25 cellular contexts compared by ENCODE assay signal in the genomic region with DNA sequence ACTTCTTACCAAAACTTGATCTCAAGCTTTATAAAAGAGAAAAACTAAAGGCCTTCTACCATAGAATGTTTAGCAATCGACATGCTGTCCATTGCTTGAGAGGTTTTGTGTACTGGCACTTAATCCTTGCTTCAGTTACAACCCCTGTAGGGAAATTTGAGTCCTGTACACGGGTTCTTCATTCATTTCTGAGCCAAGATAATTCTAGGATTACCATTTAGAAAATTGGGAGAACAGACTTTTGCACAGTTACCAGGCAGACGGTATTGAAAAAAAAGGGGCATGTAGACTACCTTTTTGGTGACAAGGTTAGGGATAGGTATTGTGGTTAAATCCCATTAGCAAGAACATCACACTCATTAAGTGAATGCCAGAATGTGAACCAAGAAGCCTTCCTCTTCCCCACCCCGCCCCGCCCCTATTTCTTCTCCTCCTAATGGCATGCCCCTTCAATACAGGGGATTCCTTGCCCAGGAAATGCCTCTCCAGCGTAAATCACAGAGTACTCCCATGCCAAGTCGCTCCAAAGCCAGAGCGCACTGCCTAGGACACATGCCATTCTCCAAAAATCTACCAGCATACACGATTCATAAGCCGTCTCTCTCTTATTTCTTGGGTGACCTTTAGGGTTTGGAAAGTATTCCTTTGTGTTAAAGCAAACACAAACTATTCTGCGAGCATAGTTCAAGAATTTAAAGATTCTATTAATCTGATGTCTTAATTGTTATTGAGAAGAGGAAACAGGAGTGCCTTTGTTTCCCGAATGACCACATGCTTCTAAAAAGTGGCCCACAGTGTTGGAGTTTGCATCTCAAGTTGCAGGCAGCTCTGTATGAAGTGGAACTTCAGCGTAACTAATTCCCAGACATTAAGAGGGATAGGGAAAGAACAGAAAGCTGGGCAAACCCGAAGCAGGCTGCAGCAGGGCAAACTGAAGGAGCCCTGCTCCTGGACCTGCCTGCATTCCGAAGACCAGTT.
A peak's percentile ranks its signal among the peaks of the same experiment; 100 is the strongest.
DNase-seq lines count a peak whose midpoint lies in the region; ATAC-seq and TF ChIP-seq lines count a peak whose summit lies in the region.
"Had no signal": no experiment of that assay in that cellular context is flagged by ENCODE, and none has a peak within 500 bp of the region (broad histone marks: within the 10 kb centered on the region; RNA-seq: fewer than 3 reads in every experiment).

No MANE protein-coding gene starts in this region.

- POLR2A ChIA-PET in Caco-2 (lab: Charles Lee) (interaction anchor here (0.5 to 0.6 kb wide), 2 partner anchors 10 to 13 kb away, joined by 3 to 8 read pairs; no protein-coding TSS in a partner anchor), WTC11 (lab: Charles Lee) (no interaction called here)

- H3K4ac ChIP-seq in neuronal stem cell (ENCODE audit: low read length) = no peak overlapping the region

- no peaks in the 10 kb centered on the region for H3K27me3 ChIP-seq in Caco-2 (replicated peaks; ENCODE audit: control insufficient read depth, insufficient read depth, low read length)
- no peaks in the 10 kb centered on the region for H3K27me3 ChIP-seq in gastroesophageal sphincter
- H3K27me3 ChIP-seq in neuronal stem cell (ENCODE audit: control insufficient read depth in 3 of 3, insufficient read depth in 3 of 3, low read depth in 1 of 3, low read length in 3 of 3) = no peaks in the 10 kb centered on the region
- H3K27me3 ChIP-seq: cardiac muscle cell had no signal

- peak overlapping the region; percentile 37 for H3K27ac Mint-ChIP-seq in Caco-2 (ENCODE audit: unreplicated experiment)
- H3K27ac Mint-ChIP-seq in WTC11 = no peak overlapping the region
- H3K27ac Mint-ChIP-seq in natural killer cell treated with Interleukin-12 subunit alpha and Interleukin-12 subunit beta and Interleukin-15 and Interleukin-18, amount 100 ng/mL, for 72 hours = no peak overlapping the region
- H3K27ac Mint-ChIP-seq: activated CD4-positive, alpha-beta T cell treated with anti-CD3 and anti-CD28 coated beads, Interleukin-2, amount 10 ng/mL, durations not matched to agents 7 days and 5 days; activated naive CD4-positive, alpha-beta T cell treated with anti-CD3 and anti-CD28 coated beads for 36 hours; CD4-positive, alpha-beta memory T cell had no signal

- no peak overlapping the region for H2BK15ac ChIP-seq in neuronal stem cell (ENCODE audit: low read length)

- H3K9me3 Mint-ChIP-seq in Caco-2 (ENCODE audit: unreplicated experiment) (peaks cover 29% of the 10 kb centered on the region), WTC11 (peaks cover 18% of the 10 kb centered on the region)
- no peaks in the 10 kb centered on the region for H3K9me3 Mint-ChIP-seq in natural killer cell treated with Interleukin-12 subunit alpha and Interleukin-12 subunit beta and Interleukin-15 and Interleukin-18, amount 100 ng/mL, for 72 hours
- H3K9me3 Mint-ChIP-seq: activated CD4-positive, alpha-beta T cell treated with anti-CD3 and anti-CD28 coated beads, Interleukin-2, amount 10 ng/mL, durations not matched to agents 7 days and 5 days; activated naive CD4-positive, alpha-beta T cell treated with anti-CD3 and anti-CD28 coated beads for 36 hours had no signal

- H3K27ac ChIP-seq in gastroesophageal sphincter (peak overlapping the region in 3 of 4 donors; percentile 43 to 66 (median 54)), neuronal stem cell (replicated peaks; ENCODE audit: low read length) (no peak overlapping the region)
- H3K27ac ChIP-seq: cardiac muscle cell, psoas muscle, skin epidermis, VCaP had no signal

- peak overlapping the region; percentile 33 for H2AFZ ChIP-seq in neuronal stem cell (ENCODE audit: low read length)

- H3K4me1 ChIP-seq in Caco-2 (peaks cover 24% of the 10 kb centered on the region), gastroesophageal sphincter (peaks cover 2 to 35% (median 16%) of the 10 kb centered on the region in 3 donors), neuronal stem cell (ENCODE audit: control insufficient read depth in 2 of 2, insufficient read depth in 1 of 2, low read depth in 1 of 2, low read length in 2 of 2) (peaks cover 10 to 14% of the 10 kb centered on the region in 2 donors)

- CTCF ChIA-PET in Caco-2 (lab: Charles Lee) = no interaction called here
- CTCF ChIA-PET in WTC11 (lab: Charles Lee) = no interaction called here

- 52 to 73% methylated on average over 9 to 15 of the region's 15 CpGs for WGBS in gastroesophageal sphincter (ENCODE audit: low coverage in 1 of 2), 2 donors
- no CpG with 5 or more reads among the region's 15 CpGs for WGBS in neuronal stem cell (ENCODE audit: extremely low coverage in 2 of 2, insufficient read length in 2 of 2, insufficient replicate concordance in 1 of 2), 2 donors

- H4K8ac ChIP-seq in neuronal stem cell (ENCODE audit: low read depth, low read length) = no peak overlapping the region

- H3K4me2 ChIP-seq in neuronal stem cell (ENCODE audit: insufficient read depth, low read length, poor library complexity, severe bottlenecking) = peak overlapping the region; percentile 40

- intact Hi-C loops in Caco-2 (cut with micrococcal nuclease; ENCODE audit: unreplicated experiment) = no loop called here

- H2BK12ac ChIP-seq in neuronal stem cell (ENCODE audit: low read length) = no peak overlapping the region

- H3K36me3 ChIP-seq in Caco-2 (ENCODE audit: control insufficient read depth, insufficient read depth, low read length) (no peaks in the 10 kb centered on the region), gastroesophageal sphincter (no peaks in the 10 kb centered on the region), neuronal stem cell (replicated peaks in 1 of 2; ENCODE audit: control insufficient read depth in 2 of 2, insufficient read depth in 2 of 2, low read length in 2 of 2) (no peaks in the 10 kb centered on the region)
- H3K36me3 ChIP-seq: cardiac muscle cell, heart right ventricle had no signal

- H2BK120ac ChIP-seq in neuronal stem cell (ENCODE audit: low read depth, low read length) = no peak overlapping the region

- no peak overlapping the region for H3K23ac ChIP-seq in neuronal stem cell (ENCODE audit: low read depth, low read length, poor library complexity)

- no peak for TF ChIP-seq POLR2A in gastroesophageal sphincter (IDR thresholded peaks at IDR 0.05)

- no TSS peak for BruUV-seq in Caco-2 (replicated peaks; lab: Mats Ljungman, UMichigan)

- DNase-seq in Caco-2 (no peak), WTC11 (ENCODE audit: low spot score) (no peak), neuronal stem cell (ENCODE audit: low spot score) (peak; percentile 12), midbrain (lab: John Stamatoyannopoulos, UW) (no peak)
- no peak for DNase-seq in natural killer cell treated with Interleukin-12 subunit alpha and Interleukin-12 subunit beta and Interleukin-15 and Interleukin-18, amount 100 ng/mL, for 72 hours (ENCODE audit: low spot score)
- no peak for DNase-seq in activated CD4-positive, alpha-beta T cell treated with anti-CD3 and anti-CD28 coated beads for 48 hours
- DNase-seq: activated CD4-positive, alpha-beta T cell treated with anti-CD3 and anti-CD28 coated beads, Interleukin-2, amount 10 ng/mL, durations not matched to agents 7 days and 5 days; activated naive CD4-positive, alpha-beta T cell treated with anti-CD3 and anti-CD28 coated beads for 36 hours; AML-193; CD4-positive, alpha-beta memory T cell; GOT3; heart right ventricle; left ventricle myocardium superior; NCI-H1092 treated with DMSO at 0.1 percent for 48 hours; NCI-H187 treated with DMSO at 0.1 percent for 48 hours; NCI-H2227 treated with DMSO at 0.1 percent for 48 hours; NCI-H774; nucleus accumbens; psoas muscle; stimulated activated CD4-positive, alpha-beta T cell treated with anti-CD3 and anti-CD28 coated beads, Interleukin-1b, Interleukin-23, amount 100 ng/mL, for 48 hours had no signal

- no peak overlapping the region for H3K18ac ChIP-seq in neuronal stem cell (ENCODE audit: low read length)

- TF ChIP-seq CTCF in Caco-2 (IDR thresholded peaks at IDR 0.05; ENCODE audit: insufficient read depth in 1 of 2, low read depth in 1 of 2, low read length in 1 of 2, severe bottlenecking in 1 of 2, unreplicated experiment in 1 of 2) (no peak), WTC11 (IDR thresholded peaks at IDR 0.05) (no peak), gastroesophageal sphincter (IDR thresholded peaks at IDR 0.05) (no peak)

- H3K36me3 Mint-ChIP-seq in Caco-2 (ENCODE audit: insufficient read depth, unreplicated experiment) (peaks cover 10% of the 10 kb centered on the region), WTC11 (peaks cover 17% of the 10 kb centered on the region)
- no peaks in the 10 kb centered on the region for H3K36me3 Mint-ChIP-seq in natural killer cell treated with Interleukin-12 subunit alpha and Interleukin-12 subunit beta and Interleukin-15 and Interleukin-18, amount 100 ng/mL, for 72 hours
- H3K36me3 Mint-ChIP-seq: CD4-positive, alpha-beta memory T cell had no signal

- no peak overlapping the region for H3K4me3 Mint-ChIP-seq in Caco-2 (ENCODE audit: unreplicated experiment)
- 0 out of 2 replicates have a peak overlapping the region, but pooled peaks have one; percentile 4 for H3K4me3 Mint-ChIP-seq in WTC11
- H3K4me3 Mint-ChIP-seq in natural killer cell treated with Interleukin-12 subunit alpha and Interleukin-12 subunit beta and Interleukin-15 and Interleukin-18, amount 100 ng/mL, for 72 hours = no peak overlapping the region
- H3K4me3 Mint-ChIP-seq: activated CD4-positive, alpha-beta T cell treated with anti-CD3 and anti-CD28 coated beads, Interleukin-2, amount 10 ng/mL, durations not matched to agents 7 days and 5 days; activated naive CD4-positive, alpha-beta T cell treated with anti-CD3 and anti-CD28 coated beads for 36 hours; CD4-positive, alpha-beta memory T cell had no signal

- no peak for TF ChIP-seq EP300 in gastroesophageal sphincter (IDR thresholded peaks at IDR 0.05)

- H3K4me3 ChIP-seq in Caco-2 (ENCODE audit: low read depth, low read length) (no peak overlapping the region), gastroesophageal sphincter (no peak overlapping the region), neuronal stem cell (ENCODE audit: low read length in 2 of 2) (no peak overlapping the region)
- H3K4me3 ChIP-seq: cardiac muscle cell, heart right ventricle, psoas muscle, skin epidermis had no signal

- no peaks in the 10 kb centered on the region for H3K79me1 ChIP-seq in neuronal stem cell (ENCODE audit: low read depth, low read length)

- H3K4me1 Mint-ChIP-seq in Caco-2 (ENCODE audit: low read depth, unreplicated experiment) (peaks cover 39% of the 10 kb centered on the region), WTC11 (peaks cover 29% of the 10 kb centered on the region)
- no peaks in the 10 kb centered on the region for H3K4me1 Mint-ChIP-seq in natural killer cell treated with Interleukin-12 subunit alpha and Interleukin-12 subunit beta and Interleukin-15 and Interleukin-18, amount 100 ng/mL, for 72 hours (ENCODE audit: low read depth in 2 of 2)
- H3K4me1 Mint-ChIP-seq: activated CD4-positive, alpha-beta T cell treated with anti-CD3 and anti-CD28 coated beads, Interleukin-2, amount 10 ng/mL, durations not matched to agents 7 days and 5 days; CD4-positive, alpha-beta memory T cell had no signal

- no peak overlapping the region for H4K91ac ChIP-seq in neuronal stem cell (ENCODE audit: low read depth, low read length, poor library complexity)

- no peaks in the 10 kb centered on the region for H3K27me3 Mint-ChIP-seq in Caco-2 (ENCODE audit: insufficient read depth, unreplicated experiment)
- peaks cover 17% of the 10 kb centered on the region for H3K27me3 Mint-ChIP-seq in WTC11 (ENCODE audit: low read depth)
- H3K27me3 Mint-ChIP-seq in natural killer cell treated with Interleukin-12 subunit alpha and Interleukin-12 subunit beta and Interleukin-15 and Interleukin-18, amount 100 ng/mL, for 72 hours = peaks cover 35 to 56% of the 10 kb centered on the region in 2 donors
- H3K27me3 Mint-ChIP-seq: activated CD4-positive, alpha-beta T cell treated with anti-CD3 and anti-CD28 coated beads, Interleukin-2, amount 10 ng/mL, durations not matched to agents 7 days and 5 days had no signal

- H3K9me3 ChIP-seq in Caco-2 = peaks cover 14% of the 10 kb centered on the region
- H3K9me3 ChIP-seq in gastroesophageal sphincter = no peaks in the 10 kb centered on the region
- peaks cover 0 to 3% of the 10 kb centered on the region in 2 donors for H3K9me3 ChIP-seq in neuronal stem cell (replicated peaks in 1 of 2; ENCODE audit: control insufficient read depth in 2 of 2, insufficient read depth in 1 of 2, low read depth in 1 of 2, low read length in 2 of 2)
- H3K9me3 ChIP-seq: heart right ventricle, psoas muscle had no signal

- ATAC-seq in WTC11 (peak; percentile 79), gastroesophageal sphincter (no peak), HG03135 (IDR thresholded peaks at IDR 0.05; ENCODE audit: unreplicated experiment) (no peak)
- ATAC-seq in natural killer cell treated with Interleukin-12 subunit alpha and Interleukin-12 subunit beta and Interleukin-15 and Interleukin-18, amount 100 ng/mL, for 72 hours = no peak
- ATAC-seq: heart right ventricle, left ventricle myocardium superior had no signal

- no peak overlapping the region for H3K14ac ChIP-seq in neuronal stem cell (ENCODE audit: low read length)

- H2AK5ac ChIP-seq in neuronal stem cell (ENCODE audit: low read depth, low read length) = no peak overlapping the region

- H2BK5ac ChIP-seq in neuronal stem cell (ENCODE audit: low read length) = no peak overlapping the region

- no peak overlapping the region for H3K9ac ChIP-seq in neuronal stem cell (ENCODE audit: low read depth, low read length, poor library complexity)
